In genomic region chr15:59311245-59311644, GRCh38 we compare ENCODE assay signal across 17 cellular contexts.
A peak's percentile ranks its signal among the peaks of the same experiment; 100 is the strongest.
DNase-seq lines count a peak whose midpoint lies in the region; ATAC-seq, FAIRE-seq and TF ChIP-seq lines count a peak whose summit lies in the region.
"Had no signal": no experiment of that assay in that cellular context is flagged by ENCODE, and none has a peak within 500 bp of the region (broad histone marks: within the 10 kb centered on the region; RNA-seq: fewer than 3 reads in every experiment).

No MANE protein-coding gene starts in this region.

- H3K9me2 ChIP-seq in SU-DHL-6 (replicated peaks; ENCODE audit: insufficient read depth, low read length): no peaks in the 10 kb centered on the region
- no peaks in the 10 kb centered on the region for H3K9me2 ChIP-seq in OCI-LY7 (ENCODE audit: insufficient read depth, low read length)

- H3K27ac ChIP-seq in A549 (peak overlapping the region; percentile 68 to 85; a peak in 3 of 6 replicates), SU-DHL-6 (ENCODE audit: low read depth, low read length) (peak overlapping the region; percentile 45; the same call in 1 of the 2 replicates), endothelial cell of umbilical vein (ENCODE audit: insufficient read depth, low read depth, low read length) (no peak overlapping the region), OCI-LY7 (ENCODE audit: low read depth, low read length, poor library complexity, severe bottlenecking) (no peak overlapping the region)
- H3K27ac ChIP-seq: 22Rv1; BLaER1 treated with 17β-estradiol and CSF1 and Interleukin-3, amounts not matched to agents 10 nM and 100 nM; GM23248 had no signal

- peaks cover 62% of the 10 kb centered on the region for H3F3A ChIP-seq in SU-DHL-6 (ENCODE audit: insufficient read depth)

- H3K36me3 ChIP-seq in SU-DHL-6 (ENCODE audit: low read length) (no peaks in the 10 kb centered on the region), endothelial cell of umbilical vein (ENCODE audit: control insufficient read depth in 2 of 2, extremely low read depth in 1 of 2, insufficient read depth in 2 of 2, low read length in 2 of 2) (no peaks in the 10 kb centered on the region), OCI-LY7 (ENCODE audit: insufficient read depth, low read length) (no peaks in the 10 kb centered on the region)
- H3K36me3 ChIP-seq: BLaER1 treated with 17β-estradiol and CSF1 and Interleukin-3, amounts not matched to agents 10 nM and 100 nM had no signal

- POLR2A ChIA-PET in A549 (lab: Yijun Ruan, JAX) (interaction anchor here (0.6 kb wide), 1 partner anchor 15 kb away, joined by 3 read pairs; no protein-coding TSS in a partner anchor), endothelial cell of umbilical vein (lab: Charles Lee) (no interaction called here), OCI-LY7 (lab: Charles Lee) (interaction anchor here (0.5 to 0.6 kb wide), 3 partner anchors 8 to 925 kb away, joined by 3 read pairs; no protein-coding TSS in a partner anchor)

- H2AFZ ChIP-seq in SU-DHL-6 (ENCODE audit: low read depth, low read length, severe bottlenecking): no peak overlapping the region
- no peak overlapping the region for H2AFZ ChIP-seq in endothelial cell of umbilical vein (ENCODE audit: low read depth, low read length)
- H2AFZ ChIP-seq in OCI-LY7 (ENCODE audit: low read length): no peak overlapping the region
- H2AFZ ChIP-seq: GM23248 had no signal

- FAIRE-seq in A549 (lab: Jason Lieb, UNC) (no peak), endothelial cell of umbilical vein (lab: Jason Lieb, UNC) (peak; percentile 18)
- FAIRE-seq: GM12878, H54 had no signal

- peaks cover 94% of the 10 kb centered on the region for H3K79me2 ChIP-seq in SU-DHL-6 (ENCODE audit: insufficient read depth, low read length)
- peaks cover 76% of the 10 kb centered on the region for H3K79me2 ChIP-seq in endothelial cell of umbilical vein (ENCODE audit: control insufficient read depth, insufficient read depth, low read length)
- H3K79me2 ChIP-seq in OCI-LY7 (ENCODE audit: insufficient read depth, low read depth, low read length): no peaks in the 10 kb centered on the region

- H3K9me3 ChIP-seq in A549 (no peaks in the 10 kb centered on the region), SU-DHL-6 (ENCODE audit: insufficient read depth, low read length) (no peaks in the 10 kb centered on the region), endothelial cell of umbilical vein (replicated peaks; ENCODE audit: control insufficient read depth, insufficient read depth, low read length) (no peaks in the 10 kb centered on the region), OCI-LY7 (ENCODE audit: low read length) (no peaks in the 10 kb centered on the region)
- H3K9me3 ChIP-seq: BLaER1 treated with 17β-estradiol and CSF1 and Interleukin-3, amounts not matched to agents 10 nM and 100 nM had no signal

- CTCF ChIA-PET in A549 (lab: Yijun Ruan, JAX): interaction anchor here (1.4 kb wide), 1 partner anchor 11 kb away, joined by 3 read pairs; no protein-coding TSS in a partner anchor
- CTCF ChIA-PET in endothelial cell of umbilical vein (lab: Charles Lee): interaction anchor here (1.3 kb wide), 1 partner anchor 64 kb away, joined by 3 read pairs; no protein-coding TSS in a partner anchor
- CTCF ChIA-PET in OCI-LY7 (lab: Charles Lee; ENCODE audit: unreplicated experiment): no interaction called here

- H4K20me1 ChIP-seq in SU-DHL-6 (ENCODE audit: low read depth, low read length): peaks cover 13% of the 10 kb centered on the region
- peaks cover 5% of the 10 kb centered on the region for H4K20me1 ChIP-seq in endothelial cell of umbilical vein (replicated peaks; ENCODE audit: control insufficient read depth, extremely low read depth, insufficient read depth, low read length)
- H4K20me1 ChIP-seq in OCI-LY7 (ENCODE audit: insufficient read depth, low read length): no peaks in the 10 kb centered on the region

- H3K4me3 ChIP-seq in A549: no peak overlapping the region
- H3K4me3 ChIP-seq in SU-DHL-6 (ENCODE audit: insufficient read depth, low read length, poor library complexity, severe bottlenecking): no peak overlapping the region
- H3K4me3 ChIP-seq in endothelial cell of umbilical vein (replicated peaks in 1 of 3; ENCODE audit: insufficient read depth in 1 of 3, low read depth in 1 of 3, low read length in 3 of 3): no peak overlapping the region
- no peak overlapping the region for H3K4me3 ChIP-seq in OCI-LY7 (ENCODE audit: low read depth, low read length, poor library complexity, severe bottlenecking)
- H3K4me3 ChIP-seq: BLaER1 treated with 17β-estradiol and CSF1 and Interleukin-3, amounts not matched to agents 10 nM and 100 nM; GM12878; GM23248 had no signal

- TF ChIP-seq CTCF in A549 (IDR thresholded peaks at IDR 0.05) (no peak), SU-DHL-6 (IDR thresholded peaks at IDR 0.05; ENCODE audit: insufficient read depth, low read length, poor library complexity, severe bottlenecking) (no peak), endothelial cell of umbilical vein (IDR thresholded peaks at IDR 0.05; ENCODE audit: extremely low read depth in 1 of 2, insufficient read depth in 1 of 2, low read depth in 1 of 2, low read length in 2 of 2) (no peak), OCI-LY7 (conservative IDR thresholded peaks at IDR 0.05; ENCODE audit: low read length) (no peak)

- BruUV-seq in endothelial cell of umbilical vein (replicated peaks; lab: Mats Ljungman, UMichigan) (no TSS peak), OCI-LY7 (replicated peaks; lab: Mats Ljungman, UMichigan) (no TSS peak)

- H3K4me1 ChIP-seq in A549: peaks cover 90% of the 10 kb centered on the region
- peaks cover 11% of the 10 kb centered on the region for H3K4me1 ChIP-seq in endothelial cell of umbilical vein (ENCODE audit: control insufficient read depth, extremely low read depth, insufficient read depth, low read length)
- H3K4me1 ChIP-seq in OCI-LY7 (ENCODE audit: insufficient read depth, low read length, poor library complexity, severe bottlenecking): no peaks in the 10 kb centered on the region

- no peak for TF ChIP-seq EP300 in A549 (IDR thresholded peaks at IDR 0.05)

- no peaks in the 10 kb centered on the region for H3K9me1 ChIP-seq in endothelial cell of umbilical vein (replicated peaks; ENCODE audit: control insufficient read depth, extremely low read depth, insufficient read depth, low read length)

- no peak for ATAC-seq in A549
- ATAC-seq: GM12878, HCT116 had no signal

- intact Hi-C loops in endothelial cell of umbilical vein (cut with micrococcal nuclease) (no loop called here), OCI-LY7 (cut with micrococcal nuclease; ENCODE audit: unreplicated experiment) (no loop called here)

- DNase-seq in A549 (ENCODE audit: low read depth in 1 of 2, low spot score in 1 of 2) (no peak), endothelial cell of umbilical vein (ENCODE audit: low read depth, low spot score) (no peak), retina (peak; percentile 45), OCI-LY7 (ENCODE audit: low spot score) (no peak), SW 1271 (lab: John Stamatoyannopoulos, UW) (no peak), epidermal melanocyte (ENCODE audit: insufficient read length, low spot score) (no peak)
- DNase-seq: AML-193; CD4-positive, CD25-positive, alpha-beta regulatory T cell; DMS79; GM23248; IMR-90 had no signal

- dilution Hi-C loops in endothelial cell of umbilical vein (cut with MboI; ENCODE audit: extremely low pct_ligation_motif_present, low sequenced_read_pairs): no loop called here

- TF ChIP-seq POLR2A in A549 (IDR thresholded peaks at IDR 0.05; ENCODE audit: low read length) (no peak), endothelial cell of umbilical vein (IDR thresholded peaks at IDR 0.05; ENCODE audit: low read depth, low read length) (no peak)

- H3K27me3 ChIP-seq in SU-DHL-6 (ENCODE audit: low read length): no peaks in the 10 kb centered on the region
- no peaks in the 10 kb centered on the region for H3K27me3 ChIP-seq in endothelial cell of umbilical vein (ENCODE audit: control insufficient read depth in 2 of 2, insufficient read depth in 2 of 2, low read length in 2 of 2)
- H3K27me3 ChIP-seq: BLaER1 treated with 17β-estradiol and CSF1 and Interleukin-3, amounts not matched to agents 10 nM and 100 nM had no signal

- no peak for TF ChIP-seq RAD21 in A549 (conservative IDR thresholded peaks at IDR 0.05 in 1 of 2, IDR thresholded peaks at IDR 0.05 in 1 of 2)

- WGBS in A549 (ENCODE audit: missing lambda C conversion rate): 97% methylated on average over 8 of the region's 8 CpGs

- no peak overlapping the region for H3K4me2 ChIP-seq in A549
- peak overlapping the region; percentile 15 for H3K4me2 ChIP-seq in SU-DHL-6 (ENCODE audit: low read depth, low read length, poor library complexity, severe bottlenecking)
- H3K4me2 ChIP-seq in endothelial cell of umbilical vein (ENCODE audit: insufficient read depth, low read length): no peak overlapping the region
- no peak overlapping the region for H3K4me2 ChIP-seq in OCI-LY7 (ENCODE audit: low read length)

- H3K9ac ChIP-seq in SU-DHL-6 (ENCODE audit: low read length) (no peak overlapping the region), endothelial cell of umbilical vein (replicated peaks; ENCODE audit: extremely low read depth, insufficient read depth, low read length) (no peak overlapping the region)
- H3K9ac ChIP-seq: BLaER1 treated with 17β-estradiol and CSF1 and Interleukin-3, amounts not matched to agents 10 nM and 100 nM; GM23248 had no signal

TF ChIP-seq in A549, 52 proteins besides CTCF, POLR2A, EP300 and RAD21 (continues in another document):
- TF ChIP-seq ZSCAN20 (CRISPR knock-in tag; IDR thresholded peaks at IDR 0.05) (no peak), JUN (IDR thresholded peaks at IDR 0.05) (no peak), POLR2AphosphoS2 (conservative IDR thresholded peaks at IDR 0.05; ENCODE audit: low read length) (no peak), MAX (IDR thresholded peaks at IDR 0.05) (no peak), KDM5A (IDR thresholded peaks at IDR 0.05) (no peak), MYC (IDR thresholded peaks at IDR 0.05; ENCODE audit: borderline replicate concordance, low read length) (no peak), NFE2L2 (conservative IDR thresholded peaks at IDR 0.05; ENCODE audit: low read length) (no peak)

TF ChIP-seq in endothelial cell of umbilical vein, 7 proteins besides CTCF, POLR2A, EP300 and RAD21:
- TF ChIP-seq FOS (IDR thresholded peaks at IDR 0.05; ENCODE audit: borderline replicate concordance, insufficient read depth, low read length): no peak
- TF ChIP-seq JUN (IDR thresholded peaks at IDR 0.05; ENCODE audit: borderline replicate concordance, insufficient read depth, insufficient read length, low read depth): no peak
- no peak for TF ChIP-seq EZH2 (IDR thresholded peaks at IDR 0.05; ENCODE audit: borderline replicate concordance, low read depth, low read length, severe bottlenecking)
- no peak for TF ChIP-seq POLR2AphosphoS5 (IDR thresholded peaks at IDR 0.05; ENCODE audit: insufficient read depth, low read depth, low read length)
- no peak for TF ChIP-seq MYC (IDR thresholded peaks at IDR 0.05; ENCODE audit: low read depth, low read length)
- no peak for TF ChIP-seq GATA2 (IDR thresholded peaks at IDR 0.05; ENCODE audit: insufficient read depth, insufficient read length, low read depth, low read length)
- TF ChIP-seq MAX (IDR thresholded peaks at IDR 0.05; ENCODE audit: insufficient read depth, insufficient read length): no peak

Comparison
In these comparisons a context has a peak if more than half of its experiments do, and no peak if none do; other contexts are left out.
1. H3K27ac ChIP-seq: peak in A549 (2 of 2) and SU-DHL-6 (single experiment); none in endothelial cell of umbilical vein (single experiment) and OCI-LY7 (single experiment).